Comparison of ENCODE assay signal across 14 cellular contexts in genomic region chr12:75578546-75578945, GRCh38.
DNase-seq lines count a peak whose midpoint lies in the region; ATAC-seq and TF ChIP-seq lines count a peak whose summit lies in the region.
"Had no signal": no experiment of that assay in that cellular context is flagged by ENCODE, and none has a peak within 500 bp of the region (broad histone marks: within the 10 kb centered on the region; RNA-seq: fewer than 3 reads in every experiment).

No MANE protein-coding gene starts in this region.

- no peak overlapping the region for H3K4me3 ChIP-seq in heart right ventricle
- no peak overlapping the region for H3K4me3 ChIP-seq in effector memory CD4-positive, alpha-beta T cell (ENCODE audit: insufficient read depth, low read depth, low read length, poor library complexity, severe bottlenecking)
- H3K4me3 ChIP-seq: K562 had no signal

- peak; percentile 92 for DNase-seq in DMS53 treated with DMSO at 0.1 percent for 48 hours (lab: John Stamatoyannopoulos, UW; ENCODE audit: unreplicated experiment)
- DNase-seq in NCI-H146 (lab: John Stamatoyannopoulos, UW), result peak; percentile 42
- DNase-seq in NCI-H748 (lab: John Stamatoyannopoulos, UW; ENCODE audit: unreplicated experiment), result peak; percentile 79
- no peak for DNase-seq in left lobe of liver (ENCODE audit: low spot score)
- no peak for DNase-seq in heart right ventricle
- DNase-seq in effector memory CD4-positive, alpha-beta T cell, result no peak
- DNase-seq: ACHN, AML-193, DMS79, GOT3, NCI-H1694 treated with DMSO at 0.1 percent for 48 hours, NCI-H524 treated with DMSO at 0.1 percent for 48 hours had no signal

- H3K27ac ChIP-seq in heart right ventricle, result no peak overlapping the region
- H3K27ac ChIP-seq in effector memory CD4-positive, alpha-beta T cell (ENCODE audit: insufficient read depth, low read length, poor library complexity, severe bottlenecking), result no peak overlapping the region

- TF ChIP-seq CTCF in heart right ventricle (IDR thresholded peaks at IDR 0.05), result no peak

- H3K27me3 ChIP-seq in heart right ventricle, result no peaks in the 10 kb centered on the region
- H3K27me3 ChIP-seq in effector memory CD4-positive, alpha-beta T cell (replicated peaks; ENCODE audit: control insufficient read depth, insufficient read depth, low read length, poor library complexity, severe bottlenecking), result no peaks in the 10 kb centered on the region

- 94 to 97% methylated on average over 2 of the region's 2 CpGs for WGBS in heart right ventricle, 2 donors

- no peaks in the 10 kb centered on the region for H3K9me3 ChIP-seq in heart right ventricle
- H3K9me3 ChIP-seq in effector memory CD4-positive, alpha-beta T cell (ENCODE audit: control insufficient read depth, low read length), result no peaks in the 10 kb centered on the region

- intact Hi-C loops in heart right ventricle (cut with DNase I), result no loop called here

- ATAC-seq in left lobe of liver (peak; percentile 54), heart right ventricle (no peak)
- ATAC-seq in activated CD4-positive, CD25-positive, alpha-beta regulatory T cell treated with anti-CD3 and anti-CD28 coated beads, Interleukin-2, amount 50 U/mL, for 24 hours, result no peak
- ATAC-seq: K562 had no signal

- no peaks in the 10 kb centered on the region for H3K36me3 ChIP-seq in heart right ventricle
- no peaks in the 10 kb centered on the region for H3K36me3 ChIP-seq in effector memory CD4-positive, alpha-beta T cell (ENCODE audit: control insufficient read depth, insufficient read depth, low read length)

- no peaks in the 10 kb centered on the region for H3K4me1 ChIP-seq in heart right ventricle
- no peaks in the 10 kb centered on the region for H3K4me1 ChIP-seq in effector memory CD4-positive, alpha-beta T cell (ENCODE audit: control insufficient read depth, insufficient read depth, low read length, poor library complexity, severe bottlenecking)

Comparison
In these comparisons a context has a peak if more than half of its experiments do, and no peak if none do; other contexts are left out.
1. DNase-seq: peak in DMS53 treated with DMSO at 0.1 percent for 48 hours (single experiment), NCI-H146 (single experiment) and NCI-H748 (single experiment); none in left lobe of liver (single experiment), heart right ventricle (0 of 2) and effector memory CD4-positive, alpha-beta T cell (0 of 3).